20 cellular contexts compared by ENCODE assay signal in the genomic region with DNA sequence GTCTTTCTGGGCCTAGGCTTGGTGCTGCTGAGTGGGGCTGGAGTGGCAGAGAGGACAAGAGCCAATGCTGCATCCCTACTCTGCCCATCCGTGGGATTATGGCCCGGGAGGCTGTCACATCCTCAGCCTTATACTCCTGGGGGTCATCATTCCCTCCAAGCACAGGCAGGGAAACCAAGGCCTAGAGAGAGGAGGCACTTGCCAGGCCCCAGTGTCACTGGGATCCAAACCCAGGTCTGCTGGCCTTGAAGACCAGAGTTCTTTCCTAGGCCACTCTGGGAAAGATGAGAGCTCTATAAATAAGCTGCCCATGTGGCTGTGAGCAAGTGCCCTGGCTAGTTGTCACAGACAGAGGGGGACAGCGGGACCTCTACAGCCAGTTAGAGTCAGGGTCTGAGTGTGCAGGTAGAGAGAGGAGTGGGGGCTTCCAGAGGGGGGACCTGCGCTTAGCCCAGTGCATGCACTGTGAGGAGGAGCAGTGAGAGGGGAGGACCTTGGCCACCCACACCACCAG. TPM values are rescaled to one million over a fixed set of nuclear protein-coding genes. Genes with fewer than 3 reads are reported as not detected.
DNase-seq lines count a peak whose midpoint lies in the region; ATAC-seq and TF ChIP-seq lines count a peak whose summit lies in the region.
"Had no signal": no experiment of that assay in that cellular context is flagged by ENCODE, and none has a peak within 500 bp of the region (broad histone marks: within the 10 kb centered on the region; RNA-seq: fewer than 3 reads in every experiment).

No MANE protein-coding gene starts in this region.

- H3K9me2 ChIP-seq in OCI-LY1 (ENCODE audit: low read depth, low read length), result no peaks in the 10 kb centered on the region

- H3F3A ChIP-seq in OCI-LY1 (ENCODE audit: insufficient read depth, low read length), result no peaks in the 10 kb centered on the region

- WGBS in heart right ventricle, 2 donors, result 85 to 88% methylated on average over 4 of the region's 4 CpGs

- TF ChIP-seq CTCF in cardiac muscle cell (IDR thresholded peaks at IDR 0.05; ENCODE audit: low read depth, low read length) (no peak), heart right ventricle (IDR thresholded peaks at IDR 0.05) (peak in 2 of 9 donors; percentile 23 to 27), OCI-LY1 (IDR thresholded peaks at IDR 0.05; ENCODE audit: low read length) (no peak)

- no peaks in the 10 kb centered on the region for H3K9me3 Mint-ChIP-seq in memory B cell
- no peaks in the 10 kb centered on the region for H3K9me3 Mint-ChIP-seq in stimulated activated effector memory CD8-positive, alpha-beta T cell treated with anti-CD3 and anti-CD28 coated beads, Interleukin-12 subunit alpha, Interleukin-12 subunit beta, amount 100 ng/mL, for 72 hours
- H3K9me3 Mint-ChIP-seq: activated CD4-positive, alpha-beta memory T cell treated with anti-CD3 and anti-CD28 coated beads for 36 hours had no signal

- intact Hi-C loops in heart right ventricle (cut with DNase I), result no loop called here

- H3K27ac ChIP-seq in cardiac muscle cell (peak overlapping the region; percentile 77), heart right ventricle (peak overlapping the region in 4 of 10 donors; percentile 3 to 99 (median 26)), OCI-LY1 (ENCODE audit: low read depth, low read length, poor library complexity, severe bottlenecking) (peak overlapping the region; percentile 88)
- H3K27ac ChIP-seq: ovary, tibial artery had no signal

- H3K4me3 Mint-ChIP-seq in memory B cell, result peak overlapping the region; percentile 69
- no peak overlapping the region for H3K4me3 Mint-ChIP-seq in stimulated activated effector memory CD8-positive, alpha-beta T cell treated with anti-CD3 and anti-CD28 coated beads, Interleukin-12 subunit alpha, Interleukin-12 subunit beta, amount 100 ng/mL, for 72 hours
- H3K4me3 Mint-ChIP-seq: activated CD4-positive, alpha-beta memory T cell treated with anti-CD3 and anti-CD28 coated beads for 36 hours had no signal

- H3K27me3 Mint-ChIP-seq in memory B cell, result no peaks in the 10 kb centered on the region
- H3K27me3 Mint-ChIP-seq: activated CD4-positive, alpha-beta memory T cell treated with anti-CD3 and anti-CD28 coated beads for 36 hours had no signal

- no peak overlapping the region for H2AFZ ChIP-seq in OCI-LY1 (ENCODE audit: low read length)

- DNase-seq in cardiac muscle cell (ENCODE audit: low read depth in 1 of 2, low spot score in 1 of 2) (peak in 1 of 2 donors; percentile 61), heart right ventricle (no peak), memory B cell (ENCODE audit: low spot score in 2 of 2) (no peak), hypothalamus (lab: John Stamatoyannopoulos, UW) (no peak), NCI-H510A treated with DMSO at 0.1 percent for 48 hours (lab: John Stamatoyannopoulos, UW) (no peak)
- DNase-seq in stimulated activated effector memory CD8-positive, alpha-beta T cell treated with anti-CD3 and anti-CD28 coated beads, Interleukin-12 subunit alpha, Interleukin-12 subunit beta, amount 100 ng/mL, for 72 hours (ENCODE audit: low spot score in 2 of 2), result no peak
- DNase-seq: activated CD4-positive, alpha-beta memory T cell treated with anti-CD3 and anti-CD28 coated beads for 36 hours; activated T-cell treated with anti-CD3 and anti-CD28 coated beads, Interleukin-2, amount 50 U/mL, for 48 hours; KG1; kidney glomerular epithelial cell; NCI-H2029; NCI-H446; ovary; RPMI8226; sigmoid colon; stimulated activated naive CD8-positive, alpha-beta T cell treated with anti-CD3 and anti-CD28 coated beads, Interleukin-15, Interleukin-2, amounts not matched to agents 100 U/mL and 50 U/mL, for 24 hours; SW 1271; tibial artery had no signal

- H3K36me3 ChIP-seq in cardiac muscle cell, result no peaks in the 10 kb centered on the region
- peaks cover 0 to 4% (median 0%) of the 10 kb centered on the region in 9 donors for H3K36me3 ChIP-seq in heart right ventricle
- peaks cover 3% of the 10 kb centered on the region; the same call in 1 of the 2 replicates for H3K36me3 ChIP-seq in OCI-LY1 (ENCODE audit: insufficient read depth, low read length)
- H3K36me3 ChIP-seq: ovary, sigmoid colon, tibial artery had no signal

- H3K4me1 ChIP-seq in cardiac muscle cell (ENCODE audit: low read depth) (peaks cover 70% of the 10 kb centered on the region), heart right ventricle (peaks cover 20 to 95% (median 81%) of the 10 kb centered on the region in 9 donors), OCI-LY1 (ENCODE audit: insufficient read depth, low read length, severe bottlenecking) (peaks cover 88% of the 10 kb centered on the region)

- H3K27ac Mint-ChIP-seq in memory B cell, result peak overlapping the region; percentile 96
- H3K27ac Mint-ChIP-seq in stimulated activated effector memory CD8-positive, alpha-beta T cell treated with anti-CD3 and anti-CD28 coated beads, Interleukin-12 subunit alpha, Interleukin-12 subunit beta, amount 100 ng/mL, for 72 hours, result peak overlapping the region; percentile 98
- H3K27ac Mint-ChIP-seq: activated CD4-positive, alpha-beta memory T cell treated with anti-CD3 and anti-CD28 coated beads for 36 hours had no signal

- H3K4me1 Mint-ChIP-seq in memory B cell, result peaks cover 77% of the 10 kb centered on the region
- peaks cover 85% of the 10 kb centered on the region for H3K4me1 Mint-ChIP-seq in stimulated activated effector memory CD8-positive, alpha-beta T cell treated with anti-CD3 and anti-CD28 coated beads, Interleukin-12 subunit alpha, Interleukin-12 subunit beta, amount 100 ng/mL, for 72 hours

- H3K9me3 ChIP-seq in cardiac muscle cell (ENCODE audit: low read depth) (no peaks in the 10 kb centered on the region), heart right ventricle (no peaks in the 10 kb centered on the region), OCI-LY1 (ENCODE audit: low read length) (no peaks in the 10 kb centered on the region)
- H3K9me3 ChIP-seq: ovary, sigmoid colon, tibial artery had no signal

- H3K36me3 Mint-ChIP-seq in memory B cell, result peaks cover 4% of the 10 kb centered on the region
- peaks cover 38% of the 10 kb centered on the region for H3K36me3 Mint-ChIP-seq in stimulated activated effector memory CD8-positive, alpha-beta T cell treated with anti-CD3 and anti-CD28 coated beads, Interleukin-12 subunit alpha, Interleukin-12 subunit beta, amount 100 ng/mL, for 72 hours

- H3K4me3 ChIP-seq in cardiac muscle cell (no peak overlapping the region), heart right ventricle (no peak overlapping the region), OCI-LY1 (ENCODE audit: low read depth, low read length, poor library complexity, severe bottlenecking) (no peak overlapping the region)
- H3K4me3 ChIP-seq: ovary, sigmoid colon, tibial artery had no signal

- H3K27me3 ChIP-seq in cardiac muscle cell, result no peaks in the 10 kb centered on the region
- no peaks in the 10 kb centered on the region for H3K27me3 ChIP-seq in heart right ventricle
- no peaks in the 10 kb centered on the region for H3K27me3 ChIP-seq in OCI-LY1 (ENCODE audit: insufficient read depth, low read length)
- H3K27me3 ChIP-seq: ovary, sigmoid colon, tibial artery had no signal

- no peak overlapping the region for H3K4me2 ChIP-seq in OCI-LY1 (ENCODE audit: low read length)

- H3K79me2 ChIP-seq in OCI-LY1 (ENCODE audit: insufficient read depth, low read length), result peaks cover 13% of the 10 kb centered on the region; the same call in 1 of the 2 replicates

- no peak overlapping the region for H3K9ac ChIP-seq in OCI-LY1 (ENCODE audit: low read length)

- H4K20me1 ChIP-seq in OCI-LY1 (ENCODE audit: insufficient read depth, low read length), result no peaks in the 10 kb centered on the region

- ATAC-seq in heart right ventricle (no peak), memory B cell (ENCODE audit: low read depth) (no peak), HG02870 (IDR thresholded peaks at IDR 0.05; ENCODE audit: unreplicated experiment) (no peak)
- no peak for ATAC-seq in stimulated activated effector memory CD8-positive, alpha-beta T cell treated with anti-CD3 and anti-CD28 coated beads, Interleukin-12 subunit alpha, Interleukin-12 subunit beta, amount 100 ng/mL, for 72 hours
- ATAC-seq: stimulated activated naive CD8-positive, alpha-beta T cell treated with anti-CD3 and anti-CD28 coated beads, Interleukin-15, Interleukin-2, amounts not matched to agents 100 U/mL and 50 U/mL, for 24 hours had no signal

RNA-seq across cellular contexts. Expression of gene RELT, which starts 4.8 kb away (rescaled TPM):
- total RNA-seq in cardiac muscle cell (10.4 and 18.7 TPM in 2 replicates), heart right ventricle (1 to 10 TPM; 1.0 to 9.2 (median 2.7) TPM)
- polyA plus RNA-seq in cardiac muscle cell (9.3 and 14.8 TPM in 2 replicates), heart right ventricle (1 to 10 TPM; 2.0 to 5.6 TPM)
